ENCODE assay signal across 1 cellular context in genomic region chr14:44763356-44763755, GRCh38.
TF ChIP-seq lines count a peak whose summit lies in the region.

No MANE protein-coding gene starts in this region.

TF ChIP-seq in IMR-90, 13 proteins besides CTCF, POLR2A, EP300 and RAD21:
- TF ChIP-seq ELK1 (IDR thresholded peaks at IDR 0.05; ENCODE audit: borderline replicate concordance, low read depth, low read length) (no peak), CHD1 (IDR thresholded peaks at IDR 0.05; ENCODE audit: low read depth, low read length) (no peak), NFE2L2 (IDR thresholded peaks at IDR 0.05; ENCODE audit: low read depth, low read length) (no peak), CEBPB (IDR thresholded peaks at IDR 0.05; ENCODE audit: low read depth, low read length) (no peak), FOS (IDR thresholded peaks at IDR 0.05; ENCODE audit: low read depth, low read length) (no peak), BHLHE40 (IDR thresholded peaks at IDR 0.05; ENCODE audit: low read depth, low read length) (no peak), MAFK (IDR thresholded peaks at IDR 0.05; ENCODE audit: low read depth, low read length) (no peak), MAZ (IDR thresholded peaks at IDR 0.05; ENCODE audit: borderline replicate concordance, low read depth, low read length) (no peak), SMC3 (IDR thresholded peaks at IDR 0.05; ENCODE audit: low read depth, low read length) (no peak), MXI1 (IDR thresholded peaks at IDR 0.05; ENCODE audit: borderline replicate concordance, low read depth, low read length) (no peak), RFX5 (IDR thresholded peaks at IDR 0.05; ENCODE audit: low read depth, low read length) (no peak), USF2 (IDR thresholded peaks at IDR 0.05; ENCODE audit: low read depth, low read length) (no peak), RCOR1 (IDR thresholded peaks at IDR 0.05; ENCODE audit: insufficient replicate concordance, low read length) (no peak)
